ENCODE assay signal across 12 cellular contexts in the genomic region with DNA sequence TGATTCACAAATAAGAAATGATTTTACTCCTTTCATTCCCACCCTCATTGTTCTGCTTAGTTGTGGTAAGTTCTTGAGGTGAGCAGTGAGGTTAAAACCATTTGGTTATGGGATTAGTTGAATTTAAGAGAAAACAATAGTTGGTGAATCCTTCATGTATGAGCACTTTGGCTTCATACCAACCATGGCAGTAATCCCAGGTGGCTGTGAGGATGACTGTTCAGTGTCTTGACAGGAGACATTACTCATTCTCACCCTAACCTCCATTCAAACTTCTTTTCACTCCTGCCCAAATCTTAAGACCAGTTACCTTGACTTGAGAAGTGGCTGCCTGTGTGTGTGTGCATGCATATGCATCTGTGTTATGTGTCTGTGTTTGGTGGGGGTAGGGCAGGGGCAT.
DNase-seq lines count a peak whose midpoint lies in the region; ATAC-seq and TF ChIP-seq lines count a peak whose summit lies in the region.
"Had no signal": no experiment of that assay in that cellular context is flagged by ENCODE, and none has a peak within 500 bp of the region (broad histone marks: within the 10 kb centered on the region; RNA-seq: fewer than 3 reads in every experiment).

No MANE protein-coding gene starts in this region.

- CTCF ChIA-PET in mammary epithelial cell (lab: Charles Lee; ENCODE audit: low non-redundant PET) (no interaction called here), GM10248 (lab: Yijun Ruan, JAX) (interaction anchor here (0.6 to 2.4 kb wide), 5 partner anchors 10 to 561 kb away, joined by 3 to 10 read pairs (median 4); no protein-coding TSS in a partner anchor)

- POLR2A ChIA-PET in GM10248 (lab: Yijun Ruan, JAX): no interaction called here

- no peaks in the 10 kb centered on the region for H3K9me3 ChIP-seq in mammary epithelial cell (replicated peaks; ENCODE audit: insufficient read depth, low read length)

- dilution Hi-C loops in mammary epithelial cell (cut with HindIII; ENCODE audit: low sequenced_read_pairs): no loop called here

- no peak for TF ChIP-seq CTCF in mammary epithelial cell (conservative IDR thresholded peaks at IDR 0.05 in 1 of 2, IDR thresholded peaks at IDR 0.05 in 1 of 2; ENCODE audit: extremely low read depth in 1 of 2, insufficient read depth in 1 of 2, low read depth in 1 of 2, low read length in 2 of 2)
- no peak for TF ChIP-seq CTCF in GM10248 (IDR thresholded peaks at IDR 0.05; ENCODE audit: control extremely low read depth, extremely low read depth, low read depth, missing control alignments)

- H2AFZ ChIP-seq in mammary epithelial cell (ENCODE audit: low read depth, low read length): no peak overlapping the region

- ATAC-seq in HG03439 (IDR thresholded peaks at IDR 0.05; ENCODE audit: unreplicated experiment): no peak
- ATAC-seq: HCT116 had no signal

- intact Hi-C loops in mammary epithelial cell (cut with micrococcal nuclease): no loop called here

- no TSS peak for BruUV-seq in mammary epithelial cell (replicated peaks; lab: Mats Ljungman, UMichigan)

- no peak overlapping the region for H3K4me2 ChIP-seq in mammary epithelial cell (ENCODE audit: insufficient read depth, low read depth, low read length)
- H3K4me2 ChIP-seq: smooth muscle cell had no signal

- peaks cover 4% of the 10 kb centered on the region for H3K79me2 ChIP-seq in mammary epithelial cell (ENCODE audit: insufficient read depth, low read length)

- H3K4me3 ChIP-seq in mammary epithelial cell (replicated peaks in 1 of 3; ENCODE audit: insufficient read depth in 1 of 3, low read depth in 2 of 3, low read length in 3 of 3) (no peak overlapping the region), rectal smooth muscle tissue (ENCODE audit: low read length) (no peak overlapping the region)
- H3K4me3 ChIP-seq: smooth muscle cell had no signal

- no peaks in the 10 kb centered on the region for H4K20me1 ChIP-seq in mammary epithelial cell (ENCODE audit: insufficient read depth, low read length)

- no peaks in the 10 kb centered on the region for H3K27me3 ChIP-seq in mammary epithelial cell (ENCODE audit: insufficient read depth, low read length)
- no peaks in the 10 kb centered on the region for H3K27me3 ChIP-seq in rectal smooth muscle tissue (ENCODE audit: control insufficient read depth, insufficient read depth, low read length)

- in situ Hi-C loops in G401 (cut with HindIII; ENCODE audit: low sequenced_read_pairs): no loop called here
- in situ Hi-C loops in mammary epithelial cell (cut with MboI; ENCODE audit: low sequenced_read_pairs in 2 of 2): no loop called here

- peak; percentile 32 for DNase-seq in G401 (ENCODE audit: low spot score)
- DNase-seq in HT1080 (ENCODE audit: low read depth): peak; percentile 78
- DNase-seq in mammary epithelial cell: peak; percentile 85
- no peak for DNase-seq in anterior cingulate cortex (lab: John Stamatoyannopoulos, UW)
- DNase-seq in GM10248 (ENCODE audit: extremely low spot score): no peak
- DNase-seq: cortex of kidney, GDM1, hippocampal formation had no signal

- H3K27ac ChIP-seq in mammary epithelial cell (ENCODE audit: insufficient read depth, low read depth, low read length) (no peak overlapping the region), rectal smooth muscle tissue (ENCODE audit: low read depth, low read length) (peak overlapping the region; percentile 45)

- no peak overlapping the region for H3K9ac ChIP-seq in mammary epithelial cell (ENCODE audit: insufficient read depth, low read length)
- no peak overlapping the region for H3K9ac ChIP-seq in rectal smooth muscle tissue (ENCODE audit: low read length)

- H3K36me3 ChIP-seq in mammary epithelial cell (ENCODE audit: insufficient read depth, low read length) (no peaks in the 10 kb centered on the region), rectal smooth muscle tissue (ENCODE audit: control insufficient read depth, insufficient read depth, low read length) (no peaks in the 10 kb centered on the region)

- H3K4me1 ChIP-seq in mammary epithelial cell (ENCODE audit: insufficient read depth, low read length) (peaks cover 22% of the 10 kb centered on the region), rectal smooth muscle tissue (ENCODE audit: control insufficient read depth, insufficient read depth, low read length) (peaks cover 40% of the 10 kb centered on the region)

Comparison
In these comparisons a context has a peak if more than half of its experiments do, and no peak if none do; other contexts are left out.
1. DNase-seq: peak in G401 (single experiment), HT1080 (single experiment) and mammary epithelial cell (single experiment); none in anterior cingulate cortex (0 of 58) and GM10248 (single experiment).